In the genomic region with DNA sequence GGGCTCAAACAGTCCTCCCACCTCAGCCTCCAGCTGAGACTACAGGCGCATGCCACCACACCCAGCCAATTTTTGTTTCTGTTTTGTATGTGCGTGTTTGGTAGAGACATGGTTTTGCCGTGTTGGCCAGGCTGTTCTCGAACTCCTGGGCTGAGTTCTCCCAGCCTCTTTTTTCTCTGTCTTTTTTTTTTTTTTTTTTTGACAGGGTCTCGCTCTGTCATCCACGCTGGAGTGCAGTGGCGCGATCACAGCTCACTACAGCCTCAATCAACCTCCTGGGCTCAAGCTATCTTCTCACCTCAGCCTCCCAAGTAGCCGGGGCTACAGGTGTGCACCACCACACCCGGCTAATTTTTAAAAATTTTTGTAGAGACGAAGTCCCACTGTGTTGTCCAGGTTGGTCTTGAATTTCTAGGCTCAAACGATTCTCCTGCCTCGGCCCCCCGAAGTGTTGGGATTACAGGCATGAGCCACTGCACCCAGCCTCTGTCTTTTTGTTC, we compare ENCODE assay signal across 1 cellular context.
TF ChIP-seq lines count a peak whose summit lies in the region.

No MANE protein-coding gene starts in this region.

TF ChIP-seq in endothelial cell of umbilical vein, 7 proteins besides CTCF, POLR2A, EP300 and RAD21:
- no peak for TF ChIP-seq FOS (IDR thresholded peaks at IDR 0.05; ENCODE audit: borderline replicate concordance, insufficient read depth, low read length)
- no peak for TF ChIP-seq EZH2 (IDR thresholded peaks at IDR 0.05; ENCODE audit: borderline replicate concordance, low read depth, low read length, severe bottlenecking)
- TF ChIP-seq MYC (IDR thresholded peaks at IDR 0.05; ENCODE audit: low read depth, low read length), result no peak
- TF ChIP-seq, protein P1, sequence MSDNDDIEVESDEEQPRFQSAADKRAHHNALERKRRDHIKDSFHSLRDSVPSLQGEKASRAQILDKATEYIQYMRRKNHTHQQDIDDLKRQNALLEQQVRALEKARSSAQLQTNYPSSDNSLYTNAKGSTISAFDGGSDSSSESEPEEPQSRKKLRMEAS (IDR thresholded peaks at IDR 0.05; ENCODE audit: insufficient read depth, insufficient read length), result no peak
- no peak for TF ChIP-seq POLR2AphosphoS5 (IDR thresholded peaks at IDR 0.05; ENCODE audit: insufficient read depth, low read depth, low read length)
- no peak for TF ChIP-seq JUN (IDR thresholded peaks at IDR 0.05; ENCODE audit: borderline replicate concordance, insufficient read depth, insufficient read length, low read depth)
- no peak for TF ChIP-seq GATA2 (IDR thresholded peaks at IDR 0.05; ENCODE audit: insufficient read depth, insufficient read length, low read depth, low read length)
